Comparison of ENCODE assay signal across 8 cellular contexts in the genomic region with DNA sequence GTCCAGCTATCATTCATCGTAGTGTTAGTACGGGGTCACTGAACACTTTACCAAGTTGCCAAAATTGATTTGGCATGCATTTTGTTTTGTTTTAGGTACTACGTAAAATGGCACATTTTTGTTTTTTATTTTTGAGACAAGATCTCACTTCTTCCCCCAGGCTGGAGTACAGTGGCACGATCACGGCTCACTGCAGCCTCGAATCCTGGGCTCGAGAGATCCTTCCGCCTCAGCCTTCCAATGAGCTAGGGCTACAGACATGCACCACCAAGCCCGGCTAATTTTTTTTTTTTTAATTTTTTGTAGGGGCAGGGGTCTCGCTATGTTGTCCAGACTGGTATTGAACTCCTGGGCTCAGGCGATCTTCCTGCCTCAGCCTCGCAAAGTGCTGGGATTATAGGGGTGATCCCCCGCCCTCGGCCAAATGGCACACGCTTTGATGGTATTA. TPM values are rescaled to one million over a fixed set of nuclear protein-coding genes. Genes with fewer than 3 reads are reported as not detected.
DNase-seq lines count a peak whose midpoint lies in the region; ATAC-seq and TF ChIP-seq lines count a peak whose summit lies in the region.

No MANE protein-coding gene starts in this region.

- H3K9ac ChIP-seq in smooth muscle cell (ENCODE audit: low read depth): peak overlapping the region; percentile 87

- H3K4me1 Mint-ChIP-seq in activated CD4-positive, alpha-beta memory T cell treated with anti-CD3 and anti-CD28 coated beads, Interleukin-2, amount 10 ng/mL, durations not matched to agents 7 days and 5 days: peaks cover 49% of the 10 kb centered on the region

- no peaks in the 10 kb centered on the region for H3K27me3 Mint-ChIP-seq in activated CD4-positive, alpha-beta memory T cell treated with anti-CD3 and anti-CD28 coated beads, Interleukin-2, amount 10 ng/mL, durations not matched to agents 7 days and 5 days

- 37% methylated on average over 15 of the region's 15 CpGs for WGBS in right cardiac atrium
- WGBS in smooth muscle cell (ENCODE audit: low lambda C conversion rate): 29% methylated on average over 15 of the region's 15 CpGs

- H3K27ac ChIP-seq in A673 (ENCODE audit: low read depth, low read length, poor library complexity, severe bottlenecking): peak overlapping the region; percentile 91
- no peak overlapping the region for H3K27ac ChIP-seq in right cardiac atrium (ENCODE audit: low read length)
- H3K27ac ChIP-seq in smooth muscle cell (ENCODE audit: low read depth): peak overlapping the region; percentile 77

- intact Hi-C loops in A673 (cut with micrococcal nuclease; ENCODE audit: unreplicated experiment): no loop called here
- intact Hi-C loops in right cardiac atrium (cut with DNase I): loop anchor here in 1 of 4 donors (10.0 kb wide), 1 partner anchor 111 kb away; a partner anchor contains a TSS

- CTCF ChIA-PET in A673 (lab: Charles Lee): interaction anchor here (0.7 to 0.9 kb wide), 2 partner anchors 205 to 504 kb away, joined by 3 read pairs; no protein-coding TSS in a partner anchor
- CTCF ChIA-PET in activated CD4-positive, alpha-beta memory T cell treated with anti-CD3 and anti-CD28 coated beads, Interleukin-2, amount 10 ng/mL, durations not matched to agents 7 days and 5 days (lab: Charles Lee): interaction anchor here (0.6 to 4.4 kb wide), 11 partner anchors 13 to 214 kb away, joined by 3 to 44 read pairs (median 6); no protein-coding TSS in a partner anchor

- H3K79me2 ChIP-seq in smooth muscle cell (ENCODE audit: low read depth): peaks cover 21% of the 10 kb centered on the region

- H3K4me3 ChIP-seq in A673 (ENCODE audit: low read depth, low read length, poor library complexity, severe bottlenecking): peak overlapping the region; percentile 76
- peak overlapping the region; percentile 72 for H3K4me3 ChIP-seq in right cardiac atrium (ENCODE audit: low read length)
- H3K4me3 ChIP-seq in smooth muscle cell: peak overlapping the region; percentile 84

- H3K4me2 ChIP-seq in smooth muscle cell: peak overlapping the region; percentile 92

- no peak for ATAC-seq in right cardiac atrium

- TF ChIP-seq CTCF in A673 (conservative IDR thresholded peaks at IDR 0.05; ENCODE audit: low read depth, low read length): no peak
- no peak for TF ChIP-seq CTCF in smooth muscle cell (IDR thresholded peaks at IDR 0.05; ENCODE audit: borderline replicate concordance, insufficient read depth, poor library complexity, severe bottlenecking)

- TSS peak; percentile 44 for BruUV-seq in A673 (replicated peaks; lab: Mats Ljungman, UMichigan)

- DNase-seq in A673 (ENCODE audit: low spot score): peak; percentile 69
- peak; percentile 32 for DNase-seq in HCEC 1CT
- peak; percentile 50 for DNase-seq in activated CD4-positive, alpha-beta memory T cell treated with anti-CD3 and anti-CD28 coated beads, Interleukin-2, amount 10 ng/mL, durations not matched to agents 7 days and 5 days
- DNase-seq in right cardiac atrium: peak in 1 of 3 donors; percentile 32
- DNase-seq in smooth muscle cell (lab: John Stamatoyannopoulos, UW; ENCODE audit: unreplicated experiment): no peak
- DNase-seq in NCI-H2029 treated with DMSO at 0.1 percent for 48 hours (lab: John Stamatoyannopoulos, UW): no peak
- DNase-seq in hepatic stellate cell (ENCODE audit: low spot score): no peak
- DNase-seq in stimulated activated CD4-positive, alpha-beta T cell treated with anti-CD3 and anti-CD28 coated beads, Interleukin-4, amount 100 ng/mL, for 4 hours: no peak

- H3F3A ChIP-seq in smooth muscle cell (ENCODE audit: low read depth): peaks cover 9% of the 10 kb centered on the region

- POLR2A ChIA-PET in A673 (lab: Charles Lee; ENCODE audit: low non-redundant PET): interaction anchor here (0.7 kb wide), 2 partner anchors 52 to 68 kb away, joined by 3 read pairs; no protein-coding TSS in a partner anchor
- POLR2A ChIA-PET in activated CD4-positive, alpha-beta memory T cell treated with anti-CD3 and anti-CD28 coated beads, Interleukin-2, amount 10 ng/mL, durations not matched to agents 7 days and 5 days (lab: Charles Lee): interaction anchor here (0.8 to 3.7 kb wide), 36 partner anchors 11 to 460 kb away, joined by 3 to 47 read pairs (median 7); a partner anchor contains a TSS

- H3K27me3 ChIP-seq in A673 (replicated peaks; ENCODE audit: insufficient read depth, low read depth, low read length, poor library complexity): no peaks in the 10 kb centered on the region
- H3K27me3 ChIP-seq in right cardiac atrium (ENCODE audit: control insufficient read depth, insufficient read depth): no peaks in the 10 kb centered on the region
- H3K27me3 ChIP-seq in smooth muscle cell (ENCODE audit: low read depth): no peaks in the 10 kb centered on the region

- H3K4me3 Mint-ChIP-seq in activated CD4-positive, alpha-beta memory T cell treated with anti-CD3 and anti-CD28 coated beads, Interleukin-2, amount 10 ng/mL, durations not matched to agents 7 days and 5 days: peak overlapping the region; percentile 87

- H3K27ac Mint-ChIP-seq in activated CD4-positive, alpha-beta memory T cell treated with anti-CD3 and anti-CD28 coated beads, Interleukin-2, amount 10 ng/mL, durations not matched to agents 7 days and 5 days: peak overlapping the region; percentile 87

- no peaks in the 10 kb centered on the region for H3K9me3 Mint-ChIP-seq in activated CD4-positive, alpha-beta memory T cell treated with anti-CD3 and anti-CD28 coated beads, Interleukin-2, amount 10 ng/mL, durations not matched to agents 7 days and 5 days

- peak overlapping the region; percentile 99 for H2AFZ ChIP-seq in smooth muscle cell (ENCODE audit: low read depth)

- peaks cover 42% of the 10 kb centered on the region for H3K36me3 Mint-ChIP-seq in activated CD4-positive, alpha-beta memory T cell treated with anti-CD3 and anti-CD28 coated beads, Interleukin-2, amount 10 ng/mL, durations not matched to agents 7 days and 5 days (ENCODE audit: low read depth)

- peaks cover 27% of the 10 kb centered on the region for H3K4me1 ChIP-seq in A673 (ENCODE audit: insufficient read depth, low read length, poor library complexity, severe bottlenecking)
- H3K4me1 ChIP-seq in right cardiac atrium (ENCODE audit: control insufficient read depth, insufficient read depth, low read length): no peaks in the 10 kb centered on the region
- H3K4me1 ChIP-seq in smooth muscle cell (ENCODE audit: low read depth): peaks cover 18% of the 10 kb centered on the region

- H4K20me1 ChIP-seq in smooth muscle cell (ENCODE audit: low read depth): no peaks in the 10 kb centered on the region

- H3K9me3 ChIP-seq in A673 (ENCODE audit: low read depth, low read length, poor library complexity, severe bottlenecking) (no peaks in the 10 kb centered on the region), right cardiac atrium (ENCODE audit: control insufficient read depth, low read length) (no peaks in the 10 kb centered on the region), smooth muscle cell (replicated peaks; ENCODE audit: low read depth) (no peaks in the 10 kb centered on the region)

- H3K36me3 ChIP-seq in A673 (ENCODE audit: insufficient read depth, low read length, poor library complexity, severe bottlenecking) (peaks cover 27% of the 10 kb centered on the region), smooth muscle cell (ENCODE audit: low read depth) (no peaks in the 10 kb centered on the region)

RNA-seq across cellular contexts. Expression of a gene that starts 0.8 kb away (rescaled TPM):
- total RNA-seq in A673 (2021) (45.5 and 52.8 TPM in 2 replicates), right cardiac atrium (10 to 100 TPM in 1 of 4 donors, 1 to 10 TPM in 3; 7.7 to 12.4 (median 9.4) TPM), smooth muscle cell (11.2 and 41.9 TPM in 2 replicates)
- total RNA-seq in activated CD4-positive, alpha-beta memory T cell treated with anti-CD3 and anti-CD28 coated beads, Interleukin-2, amount 10 ng/mL, durations not matched to agents 7 days and 5 days: 10 to 100 TPM; 49.4 to 54.7 TPM
- polyA plus RNA-seq in right cardiac atrium (2.9 TPM), smooth muscle cell (4.5 and 8.5 TPM in 2 replicates)

Comparison
In these comparisons a context has a peak if more than half of its experiments do, and no peak if none do; other contexts are left out.
1. DNase-seq: peak in A673 (single experiment), HCEC 1CT (single experiment) and activated CD4-positive, alpha-beta memory T cell treated with anti-CD3 and anti-CD28 coated beads, Interleukin-2, amount 10 ng/mL, durations not matched to agents 7 days and 5 days (single experiment); none in smooth muscle cell (single experiment), NCI-H2029 treated with DMSO at 0.1 percent for 48 hours (single experiment), hepatic stellate cell (single experiment) and stimulated activated CD4-positive, alpha-beta T cell treated with anti-CD3 and anti-CD28 coated beads, Interleukin-4, amount 100 ng/mL, for 4 hours (0 of 2).
2. Peak in every context shown above with its lines, with median percentiles within 50 percentile points of each other: H3K4me3 ChIP-seq.